7 cellular contexts compared by ENCODE assay signal in the genomic region with DNA sequence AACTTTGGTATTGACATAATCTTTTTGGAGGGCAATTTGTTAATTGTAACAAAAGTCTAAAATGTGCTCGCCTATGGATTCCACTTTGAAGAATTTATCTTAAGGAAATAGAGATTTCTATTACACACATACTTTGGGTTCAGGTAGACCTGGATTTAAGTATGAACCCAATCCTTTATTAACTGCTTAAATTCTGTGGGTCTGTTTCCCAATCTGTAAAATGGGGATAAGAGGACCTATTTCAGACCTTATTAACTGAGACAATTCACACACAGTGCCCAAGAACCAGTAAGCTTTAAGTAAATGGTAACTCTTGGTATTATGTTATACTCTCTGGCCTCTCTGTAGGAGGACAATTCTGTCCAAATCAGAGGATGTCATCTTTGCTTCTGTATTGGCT. TPM values are rescaled to one million over a fixed set of nuclear protein-coding genes. Genes with fewer than 3 reads are reported as not detected.
DNase-seq lines count a peak whose midpoint lies in the region; ATAC-seq and TF ChIP-seq lines count a peak whose summit lies in the region.

No MANE protein-coding gene starts in this region.

- intact Hi-C loops in activated T-helper 2 cell treated with anti-CD3 and anti-CD28 coated beads, Interferon-gamma antibody, Interleukin-2, Interleukin-4, amounts not matched to agents 10 μg/mL and 5 μg/mL and 100 μg/mL, durations not matched to agents 14 hours and 24 hours and 36 hours (cut with micrococcal nuclease): loop anchor here (5.0 kb wide), 2 partner anchors 55 to 60 kb away; a partner anchor contains a TSS

- no peak for TF ChIP-seq CTCF in foreskin keratinocyte (conservative IDR thresholded peaks at IDR 0.05)

- H3K27me3 ChIP-seq in HUES48 (ENCODE audit: control insufficient read depth, insufficient read depth, low read length): no peaks in the 10 kb centered on the region
- H3K27me3 ChIP-seq in foreskin keratinocyte: no peaks in the 10 kb centered on the region

- peaks cover 5% of the 10 kb centered on the region for H3K9me3 Mint-ChIP-seq in activated T-helper 2 cell treated with anti-CD3 and anti-CD28 coated beads, Interferon-gamma antibody, Interleukin-2, Interleukin-4, amounts not matched to agents 10 μg/mL and 5 μg/mL and 100 μg/mL, durations not matched to agents 14 hours and 24 hours and 36 hours
- peaks cover 0 to 3% (median 0%) of the 10 kb centered on the region in 6 donors for H3K9me3 Mint-ChIP-seq in immature natural killer cell
- no peaks in the 10 kb centered on the region for H3K9me3 Mint-ChIP-seq in stimulated activated naive CD8-positive, alpha-beta T cell treated with anti-CD3 and anti-CD28 coated beads, Interleukin-15, amount 100 ng/mL, for 72 hours

- H3K27ac ChIP-seq in HUES48 (ENCODE audit: low read depth, low read length) (no peak overlapping the region), foreskin keratinocyte (no peak overlapping the region)

- ATAC-seq in stimulated activated naive CD8-positive, alpha-beta T cell treated with anti-CD3 and anti-CD28 coated beads, Interleukin-15, amount 100 ng/mL, for 72 hours: no peak
- no peak for ATAC-seq in foreskin keratinocyte

- H3K36me3 ChIP-seq in HUES48 (ENCODE audit: control insufficient read depth, insufficient read depth, low read length): peaks cover 22% of the 10 kb centered on the region

- no peaks in the 10 kb centered on the region for H3K9me3 ChIP-seq in HUES48 (ENCODE audit: control insufficient read depth, insufficient read depth, low read length)

- H3K27me3 Mint-ChIP-seq in activated T-helper 2 cell treated with anti-CD3 and anti-CD28 coated beads, Interferon-gamma antibody, Interleukin-2, Interleukin-4, amounts not matched to agents 10 μg/mL and 5 μg/mL and 100 μg/mL, durations not matched to agents 14 hours and 24 hours and 36 hours (ENCODE audit: low read depth): peaks cover 2% of the 10 kb centered on the region
- H3K27me3 Mint-ChIP-seq in immature natural killer cell (ENCODE audit: low read depth in 3 of 3): peaks cover 11 to 13% (median 11%) of the 10 kb centered on the region in 3 donors
- no peaks in the 10 kb centered on the region for H3K27me3 Mint-ChIP-seq in stimulated activated naive CD8-positive, alpha-beta T cell treated with anti-CD3 and anti-CD28 coated beads, Interleukin-15, amount 100 ng/mL, for 72 hours

- no peak for DNase-seq in activated T-helper 2 cell treated with anti-CD3 and anti-CD28 coated beads, Interferon-gamma antibody, Interleukin-2, Interleukin-4, amounts not matched to agents 10 μg/mL and 5 μg/mL and 100 μg/mL, durations not matched to agents 14 hours and 24 hours and 36 hours (ENCODE audit: low spot score)
- DNase-seq in immature natural killer cell (no peak), foreskin keratinocyte (no peak), UCSD-AML1 (lab: John Stamatoyannopoulos, UW; ENCODE audit: unreplicated experiment) (no peak), dermis blood vessel endothelial cell (no peak)
- DNase-seq in stimulated activated naive CD8-positive, alpha-beta T cell treated with anti-CD3 and anti-CD28 coated beads, Interleukin-15, amount 100 ng/mL, for 72 hours: no peak

- peak overlapping the region; percentile 95 for H3K4me3 ChIP-seq in HUES48 (ENCODE audit: low read depth, low read length)

- H3K36me3 Mint-ChIP-seq in activated T-helper 2 cell treated with anti-CD3 and anti-CD28 coated beads, Interferon-gamma antibody, Interleukin-2, Interleukin-4, amounts not matched to agents 10 μg/mL and 5 μg/mL and 100 μg/mL, durations not matched to agents 14 hours and 24 hours and 36 hours (ENCODE audit: low read depth): peaks cover 34% of the 10 kb centered on the region
- peaks cover 7 to 25% (median 16%) of the 10 kb centered on the region in 3 donors for H3K36me3 Mint-ChIP-seq in immature natural killer cell

- no peaks in the 10 kb centered on the region for H3K4me1 ChIP-seq in HUES48 (ENCODE audit: control insufficient read depth, insufficient read depth, low read length)
- peaks cover 9% of the 10 kb centered on the region for H3K4me1 ChIP-seq in foreskin keratinocyte

- peaks cover 23% of the 10 kb centered on the region for H3K4me1 Mint-ChIP-seq in activated T-helper 2 cell treated with anti-CD3 and anti-CD28 coated beads, Interferon-gamma antibody, Interleukin-2, Interleukin-4, amounts not matched to agents 10 μg/mL and 5 μg/mL and 100 μg/mL, durations not matched to agents 14 hours and 24 hours and 36 hours (ENCODE audit: low read depth)
- H3K4me1 Mint-ChIP-seq in immature natural killer cell: peaks cover 52 to 57% of the 10 kb centered on the region in 2 donors
- H3K4me1 Mint-ChIP-seq in stimulated activated naive CD8-positive, alpha-beta T cell treated with anti-CD3 and anti-CD28 coated beads, Interleukin-15, amount 100 ng/mL, for 72 hours: peaks cover 33% of the 10 kb centered on the region

- no peak overlapping the region for H3K9ac ChIP-seq in HUES48 (ENCODE audit: low read depth, low read length)

- peak overlapping the region; percentile 94 for H3K4me3 Mint-ChIP-seq in activated T-helper 2 cell treated with anti-CD3 and anti-CD28 coated beads, Interferon-gamma antibody, Interleukin-2, Interleukin-4, amounts not matched to agents 10 μg/mL and 5 μg/mL and 100 μg/mL, durations not matched to agents 14 hours and 24 hours and 36 hours (ENCODE audit: low read depth)
- H3K4me3 Mint-ChIP-seq in immature natural killer cell: peak overlapping the region; percentile 91 to 99 (median 97)
- peak overlapping the region; percentile 93 to 95 for H3K4me3 Mint-ChIP-seq in stimulated activated naive CD8-positive, alpha-beta T cell treated with anti-CD3 and anti-CD28 coated beads, Interleukin-15, amount 100 ng/mL, for 72 hours

- peak overlapping the region; percentile 88 for H3K27ac Mint-ChIP-seq in activated T-helper 2 cell treated with anti-CD3 and anti-CD28 coated beads, Interferon-gamma antibody, Interleukin-2, Interleukin-4, amounts not matched to agents 10 μg/mL and 5 μg/mL and 100 μg/mL, durations not matched to agents 14 hours and 24 hours and 36 hours
- H3K27ac Mint-ChIP-seq in immature natural killer cell: peak overlapping the region; percentile 99 to 100 (median 100)
- H3K27ac Mint-ChIP-seq in stimulated activated naive CD8-positive, alpha-beta T cell treated with anti-CD3 and anti-CD28 coated beads, Interleukin-15, amount 100 ng/mL, for 72 hours: peak overlapping the region in 1 of 2 donors; percentile 96

RNA-seq across cellular contexts. Expression of a gene that starts 0.8 kb away (rescaled TPM):
- total RNA-seq in activated T-helper 2 cell treated with anti-CD3 and anti-CD28 coated beads, Interferon-gamma antibody, Interleukin-2, Interleukin-4, amounts not matched to agents 10 μg/mL and 5 μg/mL and 100 μg/mL, durations not matched to agents 14 hours and 24 hours and 36 hours: 46.4 and 50.4 TPM in 2 replicates
- polyA plus RNA-seq in immature natural killer cell (10 to 100 TPM; 32.6 to 64.5 (median 57.4) TPM), foreskin keratinocyte (76.5 and 80.1 TPM in 2 replicates)
- total RNA-seq in foreskin keratinocyte (57.8 and 65.5 TPM in 2 replicates), dermis blood vessel endothelial cell (85.6 and 134 TPM in 2 replicates)

RNA-seq across cellular contexts. Expression of a gene that starts 46.5 kb away (rescaled TPM):
- total RNA-seq in activated T-helper 2 cell treated with anti-CD3 and anti-CD28 coated beads, Interferon-gamma antibody, Interleukin-2, Interleukin-4, amounts not matched to agents 10 μg/mL and 5 μg/mL and 100 μg/mL, durations not matched to agents 14 hours and 24 hours and 36 hours: 0.34 and 0.39 TPM in 2 replicates
- polyA plus RNA-seq in immature natural killer cell (under 1 TPM in 2 of 3 donors, not detected in 1; 0.06 to 0.07 TPM), foreskin keratinocyte (29.1 and 31.7 TPM in 2 replicates)
- total RNA-seq in foreskin keratinocyte (28.8 and 31.5 TPM in 2 replicates), dermis blood vessel endothelial cell (126 and 252 TPM in 2 replicates)

RNA-seq across cellular contexts. Expression of a gene that starts 49.4 kb away (rescaled TPM):
- 28.2 and 28.3 TPM in 2 replicates for total RNA-seq in activated T-helper 2 cell treated with anti-CD3 and anti-CD28 coated beads, Interferon-gamma antibody, Interleukin-2, Interleukin-4, amounts not matched to agents 10 μg/mL and 5 μg/mL and 100 μg/mL, durations not matched to agents 14 hours and 24 hours and 36 hours
- polyA plus RNA-seq in immature natural killer cell (10 to 100 TPM in 1 of 3 donors, 1 to 10 TPM in 1, under 1 TPM in 1; 0.38 to 12.9 (median 6.3) TPM), foreskin keratinocyte (5.5 and 7.7 TPM in 2 replicates)
- total RNA-seq in foreskin keratinocyte (12.2 and 14.9 TPM in 2 replicates), dermis blood vessel endothelial cell (17.7 and 18.7 TPM in 2 replicates)

Comparison
In these comparisons a context has a peak if more than half of its experiments do, and no peak if none do; other contexts are left out.
1. RNA of a gene that starts 46.5 kb away (total RNA-seq): 126 to 252 TPM in dermis blood vessel endothelial cell and 28.8 to 31.5 TPM in foreskin keratinocyte; 0.34 to 0.39 TPM in activated T-helper 2 cell treated with anti-CD3 and anti-CD28 coated beads, Interferon-gamma antibody, Interleukin-2, Interleukin-4, amounts not matched to agents 10 μg/mL and 5 μg/mL and 100 μg/mL, durations not matched to agents 14 hours and 24 hours and 36 hours; every median in the first group is over 10 times any median in the second.
2. Peak in every context shown above with its lines, with median percentiles within 50 percentile points of each other: H3K4me3 Mint-ChIP-seq.